ENCODE assay signal across 8 cellular contexts in genomic region chr12:95102916-95103671, GRCh38. TPM values are rescaled to one million over a fixed set of nuclear protein-coding genes. Genes with fewer than 3 reads are reported as not detected.
DNase-seq lines count a peak whose midpoint lies in the region; ATAC-seq and TF ChIP-seq lines count a peak whose summit lies in the region.

No MANE protein-coding gene starts in this region.

- POLR2A ChIA-PET in A673 (lab: Charles Lee; ENCODE audit: low non-redundant PET): no interaction called here

- no TSS peak for BruUV-seq in A673 (replicated peaks; lab: Mats Ljungman, UMichigan)

- H3K4me1 ChIP-seq in A673 (ENCODE audit: insufficient read depth, low read length, poor library complexity, severe bottlenecking): peaks cover 14% of the 10 kb centered on the region

- no peak for TF ChIP-seq CTCF in A673 (conservative IDR thresholded peaks at IDR 0.05; ENCODE audit: low read depth, low read length)

- DNase-seq in A673 (ENCODE audit: low spot score): peak; percentile 87
- DNase-seq in NCI-H2029 (lab: John Stamatoyannopoulos, UW): peak; percentile 94
- peak; percentile 18 to 44 for DNase-seq in activated CD4-positive, alpha-beta T cell treated with anti-CD3 and anti-CD28 coated beads, Interleukin-2, amount 50 U/mL, for 48 hours
- DNase-seq in left kidney (ENCODE audit: low read depth, low spot score): peak; percentile 85
- DNase-seq in HK-2 (ENCODE audit: unreplicated experiment): no peak
- no peak for DNase-seq in putamen (ENCODE audit: low spot score)

- CTCF ChIA-PET in A673 (lab: Charles Lee): interaction anchor here (1.0 kb wide), 1 partner anchor 432 kb away, joined by 3 read pairs; no protein-coding TSS in a partner anchor

- H3K4me3 ChIP-seq in A673 (ENCODE audit: low read depth, low read length, poor library complexity, severe bottlenecking): no peak overlapping the region

- H3K27me3 ChIP-seq in A673 (replicated peaks; ENCODE audit: insufficient read depth, low read depth, low read length, poor library complexity): no peaks in the 10 kb centered on the region

- H3K9me3 ChIP-seq in A673 (ENCODE audit: low read depth, low read length, poor library complexity, severe bottlenecking): no peaks in the 10 kb centered on the region

- H3K36me3 ChIP-seq in A673 (ENCODE audit: insufficient read depth, low read length, poor library complexity, severe bottlenecking): no peaks in the 10 kb centered on the region

- peak; percentile 97 for ATAC-seq in GM18511 (IDR thresholded peaks at IDR 0.05; ENCODE audit: unreplicated experiment)
- peak; percentile 95 for ATAC-seq in HG02885 (IDR thresholded peaks at IDR 0.05; ENCODE audit: poor library complexity, unreplicated experiment)

- intact Hi-C loops in A673 (cut with micrococcal nuclease; ENCODE audit: unreplicated experiment): no loop called here

- H3K27ac ChIP-seq in A673 (ENCODE audit: low read depth, low read length, poor library complexity, severe bottlenecking): no peak overlapping the region

RNA-seq across cellular contexts. Expression of gene NR2C1, which starts 29.7 kb away (rescaled TPM):
- 42.1 and 44.3 TPM in 2 replicates for total RNA-seq in A673 (2021)

Comparison
In these comparisons a context has a peak if more than half of its experiments do, and no peak if none do; other contexts are left out.
1. DNase-seq: peak in A673 (single experiment), NCI-H2029 (single experiment), activated CD4-positive, alpha-beta T cell treated with anti-CD3 and anti-CD28 coated beads, Interleukin-2, amount 50 U/mL, for 48 hours (2 of 2) and left kidney (single experiment); none in HK-2 (single experiment) and putamen (single experiment).